In the genomic region with DNA sequence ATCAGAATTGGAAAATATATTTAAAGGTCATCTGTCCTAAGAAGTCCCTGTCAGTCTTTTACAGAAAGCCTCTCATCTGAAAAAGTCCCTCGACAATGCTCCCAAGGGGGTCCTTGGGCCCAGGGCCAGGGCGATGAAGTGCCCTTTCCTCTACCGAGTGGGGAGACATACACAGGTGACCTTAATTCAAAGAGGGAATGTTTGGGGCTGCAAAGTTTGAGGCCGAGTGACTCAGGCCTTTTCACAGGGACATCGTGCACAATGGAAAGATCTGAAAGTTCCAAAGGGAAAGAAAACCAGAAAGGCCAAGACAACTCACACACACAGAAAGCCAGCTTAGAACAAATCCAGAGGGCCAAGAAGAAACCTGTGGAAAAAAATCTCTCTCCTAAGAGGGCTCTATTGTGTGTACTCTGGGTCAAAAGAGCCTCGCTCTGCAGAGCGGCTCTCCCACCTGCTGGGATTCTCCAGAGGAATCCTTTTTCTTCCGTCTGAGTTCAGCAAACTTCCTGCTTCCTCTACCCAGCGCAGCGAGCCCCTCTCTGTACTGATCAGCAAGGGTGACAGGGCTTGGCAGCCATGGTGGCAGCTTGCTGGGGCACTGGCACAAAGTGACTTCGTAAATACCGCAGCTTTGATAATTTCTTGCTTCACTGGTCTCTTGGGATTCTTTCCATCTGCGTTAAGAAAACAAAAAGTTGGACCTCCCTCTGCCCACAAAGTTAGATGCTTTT, we compare ENCODE assay signal across 12 cellular contexts.
DNase-seq lines count a peak whose midpoint lies in the region; ATAC-seq and TF ChIP-seq lines count a peak whose summit lies in the region.
"Had no signal": no experiment of that assay in that cellular context is flagged by ENCODE, and none has a peak within 500 bp of the region (broad histone marks: within the 10 kb centered on the region; RNA-seq: fewer than 3 reads in every experiment).

No MANE protein-coding gene starts in this region.

- ATAC-seq in PC-3, result peak; percentile 57
- ATAC-seq in GM19351 (IDR thresholded peaks at IDR 0.05; ENCODE audit: unreplicated experiment), result no peak
- ATAC-seq in HG03520 (IDR thresholded peaks at IDR 0.05; ENCODE audit: unreplicated experiment), result no peak
- ATAC-seq: activated naive CD8-positive, alpha-beta T cell treated with anti-CD3 and anti-CD28 coated beads, Interleukin-2, amount 50 U/mL, for 24 hours had no signal

- H3K4me1 Mint-ChIP-seq in Caco-2 (ENCODE audit: low read depth, unreplicated experiment), result peaks cover 40% of the 10 kb centered on the region
- H3K4me1 Mint-ChIP-seq: activated naive CD8-positive, alpha-beta T cell treated with anti-CD3 and anti-CD28 coated beads, Interleukin-2, amount 50 U/mL, for 24 hours had no signal

- BruUV-seq in Caco-2 (replicated peaks; lab: Mats Ljungman, UMichigan), result no TSS peak
- TSS peak; percentile 60 for BruUV-seq in PC-3 (replicated peaks; lab: Mats Ljungman, UMichigan)

- H3K4me3 Mint-ChIP-seq in Caco-2 (ENCODE audit: unreplicated experiment), result peak overlapping the region; percentile 20
- H3K4me3 Mint-ChIP-seq: activated naive CD8-positive, alpha-beta T cell treated with anti-CD3 and anti-CD28 coated beads, Interleukin-2, amount 50 U/mL, for 24 hours; CD14-positive monocyte; IgD-negative memory B cell had no signal

- H3K27ac Mint-ChIP-seq in Caco-2 (ENCODE audit: unreplicated experiment), result peak overlapping the region; percentile 84
- H3K27ac Mint-ChIP-seq: activated naive CD8-positive, alpha-beta T cell treated with anti-CD3 and anti-CD28 coated beads, Interleukin-2, amount 50 U/mL, for 24 hours; CD14-positive monocyte; IgD-negative memory B cell had no signal

- H3K27me3 ChIP-seq in Caco-2 (replicated peaks; ENCODE audit: control insufficient read depth, insufficient read depth, low read length), result no peaks in the 10 kb centered on the region
- no peaks in the 10 kb centered on the region for H3K27me3 ChIP-seq in PC-3 (ENCODE audit: low read length)
- H3K27me3 ChIP-seq in osteoblast (ENCODE audit: insufficient read depth, low read length), result peaks cover 41% of the 10 kb centered on the region
- no peaks in the 10 kb centered on the region for H3K27me3 ChIP-seq in Karpas-422 (ENCODE audit: low read length)

- DNase-seq in Caco-2, result no peak
- peak; percentile 31 for DNase-seq in PC-3
- DNase-seq in fibroblast of pulmonary artery (ENCODE audit: low read depth), result peak; percentile 16
- no peak for DNase-seq in osteoblast (ENCODE audit: insufficient read length, low spot score, missing footprints)
- no peak for DNase-seq in 8988T
- DNase-seq in Karpas-422, result no peak
- DNase-seq: activated naive CD8-positive, alpha-beta T cell treated with anti-CD3 and anti-CD28 coated beads, Interleukin-2, amount 50 U/mL, for 24 hours; glutamatergic neuron had no signal

- peaks cover 56% of the 10 kb centered on the region for H3K4me1 ChIP-seq in Caco-2
- peaks cover 35% of the 10 kb centered on the region for H3K4me1 ChIP-seq in PC-3 (ENCODE audit: insufficient read depth, low read length)
- peaks cover 8% of the 10 kb centered on the region for H3K4me1 ChIP-seq in osteoblast (ENCODE audit: insufficient read depth, low read length)
- no peaks in the 10 kb centered on the region for H3K4me1 ChIP-seq in Karpas-422 (ENCODE audit: low read length)

- H3K9me3 Mint-ChIP-seq in Caco-2 (ENCODE audit: unreplicated experiment), result peaks cover 2% of the 10 kb centered on the region
- H3K9me3 Mint-ChIP-seq: activated naive CD8-positive, alpha-beta T cell treated with anti-CD3 and anti-CD28 coated beads, Interleukin-2, amount 50 U/mL, for 24 hours had no signal

- no peaks in the 10 kb centered on the region for H3K79me2 ChIP-seq in PC-3 (ENCODE audit: low read length)
- no peaks in the 10 kb centered on the region for H3K79me2 ChIP-seq in osteoblast (ENCODE audit: insufficient read depth, low read length)
- H3K79me2 ChIP-seq in Karpas-422 (ENCODE audit: low read length), result no peaks in the 10 kb centered on the region

- intact Hi-C loops in Caco-2 (cut with micrococcal nuclease; ENCODE audit: unreplicated experiment) (loop anchor here (1.0 to 2.0 kb wide), 7 partner anchors 20 to 209 kb away; no protein-coding TSS in a partner anchor), PC-3 (cut with micrococcal nuclease) (loop anchor here (2.0 kb wide), 1 partner anchor 17 kb away; no protein-coding TSS in a partner anchor)

- peaks cover 10% of the 10 kb centered on the region for H3K36me3 Mint-ChIP-seq in Caco-2 (ENCODE audit: insufficient read depth, unreplicated experiment)
- H3K36me3 Mint-ChIP-seq: CD14-positive monocyte had no signal

- POLR2A ChIA-PET in Caco-2 (lab: Charles Lee), result interaction anchor here (1.0 to 1.5 kb wide), 2 partner anchors 20 to 36 kb away, joined by 3 to 4 read pairs; no protein-coding TSS in a partner anchor
- POLR2A ChIA-PET in PC-3 (lab: Charles Lee; ENCODE audit: unreplicated experiment), result interaction anchor here (0.6 to 0.9 kb wide), 3 partner anchors 19 to 72 kb away, joined by 4 to 16 read pairs (median 5); no protein-coding TSS in a partner anchor

- peak overlapping the region; percentile 61 for H3K4me2 ChIP-seq in PC-3 (ENCODE audit: low read length)
- peak overlapping the region; percentile 52 for H3K4me2 ChIP-seq in osteoblast (ENCODE audit: insufficient read depth, low read length)
- no peak overlapping the region for H3K4me2 ChIP-seq in Karpas-422 (ENCODE audit: low read depth, low read length, poor library complexity, severe bottlenecking)

- CTCF ChIA-PET in Caco-2 (lab: Charles Lee), result interaction anchor here (1.5 kb wide), 1 partner anchor 58 kb away, joined by 3 read pairs; no protein-coding TSS in a partner anchor
- CTCF ChIA-PET in PC-3 (lab: Charles Lee), result no interaction called here

- TF ChIP-seq CTCF in Caco-2 (IDR thresholded peaks at IDR 0.05; ENCODE audit: insufficient read depth in 1 of 2, low read depth in 1 of 2, low read length in 1 of 2, severe bottlenecking in 1 of 2, unreplicated experiment in 1 of 2) (no peak), PC-3 (conservative IDR thresholded peaks at IDR 0.05; ENCODE audit: low read depth, low read length) (no peak), fibroblast of pulmonary artery (IDR thresholded peaks at IDR 0.05; ENCODE audit: low read length, missing control alignments) (no peak), osteoblast (IDR thresholded peaks at IDR 0.05; ENCODE audit: extremely low read depth, low read depth, low read length) (no peak)

- H2AFZ ChIP-seq in PC-3 (ENCODE audit: low read length) (peak overlapping the region; percentile 52), osteoblast (ENCODE audit: low read length) (peak overlapping the region; percentile 25), Karpas-422 (ENCODE audit: low read length) (no peak overlapping the region)

- no peak overlapping the region for H3K4me3 ChIP-seq in Caco-2 (ENCODE audit: low read depth, low read length)
- H3K4me3 ChIP-seq in PC-3 (ENCODE audit: low read length), result peak overlapping the region; percentile 6; the same call in 1 of the 2 replicates
- no peak overlapping the region for H3K4me3 ChIP-seq in fibroblast of pulmonary artery (replicated peaks; ENCODE audit: low read depth, low read length)
- peak overlapping the region; percentile 23 for H3K4me3 ChIP-seq in osteoblast (ENCODE audit: insufficient read depth, low read length)
- H3K4me3 ChIP-seq in Karpas-422 (ENCODE audit: low read length), result no peak overlapping the region

- H3K36me3 ChIP-seq in Caco-2 (ENCODE audit: control insufficient read depth, insufficient read depth, low read length) (no peaks in the 10 kb centered on the region), PC-3 (ENCODE audit: low read depth, low read length) (no peaks in the 10 kb centered on the region), osteoblast (ENCODE audit: insufficient read depth, low read length) (no peaks in the 10 kb centered on the region), Karpas-422 (ENCODE audit: insufficient read depth, low read length) (no peaks in the 10 kb centered on the region)

- H4K20me1 ChIP-seq in PC-3 (ENCODE audit: low read length), result no peaks in the 10 kb centered on the region
- H4K20me1 ChIP-seq in osteoblast (ENCODE audit: insufficient read depth, low read length), result no peaks in the 10 kb centered on the region
- H4K20me1 ChIP-seq in Karpas-422 (ENCODE audit: insufficient read depth, low read depth, low read length), result no peaks in the 10 kb centered on the region

- peak overlapping the region; percentile 19; the same call in 1 of the 2 replicates for H3K9ac ChIP-seq in PC-3 (ENCODE audit: low read length)
- no peak overlapping the region for H3K9ac ChIP-seq in Karpas-422 (ENCODE audit: low read length)

- no peaks in the 10 kb centered on the region for H3K9me2 ChIP-seq in PC-3 (replicated peaks; ENCODE audit: low read length)
- no peaks in the 10 kb centered on the region for H3K9me2 ChIP-seq in Karpas-422 (replicated peaks; ENCODE audit: insufficient read depth, low read length)

- H3K27me3 Mint-ChIP-seq in Caco-2 (ENCODE audit: insufficient read depth, unreplicated experiment), result no peaks in the 10 kb centered on the region
- H3K27me3 Mint-ChIP-seq: activated naive CD8-positive, alpha-beta T cell treated with anti-CD3 and anti-CD28 coated beads, Interleukin-2, amount 50 U/mL, for 24 hours; IgD-negative memory B cell had no signal

- H3K9me3 ChIP-seq in Caco-2 (peaks cover 11% of the 10 kb centered on the region), PC-3 (ENCODE audit: low read length) (no peaks in the 10 kb centered on the region), osteoblast (ENCODE audit: low read depth, low read length) (no peaks in the 10 kb centered on the region), Karpas-422 (ENCODE audit: low read length) (no peaks in the 10 kb centered on the region)

- no peaks in the 10 kb centered on the region for H3F3A ChIP-seq in PC-3 (ENCODE audit: low read length, unreplicated experiment)

- H3K27ac ChIP-seq in PC-3 (ENCODE audit: low read length) (peak overlapping the region; percentile 73), osteoblast (ENCODE audit: low read depth, low read length) (no peak overlapping the region), Karpas-422 (ENCODE audit: low read length) (no peak overlapping the region)

Comparison
In these comparisons a context has a peak if more than half of its experiments do, and no peak if none do; other contexts are left out.
1. DNase-seq: peak in PC-3 (single experiment) and fibroblast of pulmonary artery (single experiment); none in Caco-2 (0 of 2), osteoblast (single experiment), 8988T (single experiment) and Karpas-422 (single experiment).
2. H3K4me3 ChIP-seq: peak in PC-3 (single experiment) and osteoblast (single experiment); none in Caco-2 (single experiment), fibroblast of pulmonary artery (single experiment) and Karpas-422 (single experiment).